1 cellular context compared by ENCODE assay signal in genomic region chr11:108871867-108872266, GRCh38.
TF ChIP-seq lines count a peak whose summit lies in the region.

No MANE protein-coding gene starts in this region.

TF ChIP-seq in GM23338, 12 proteins besides CTCF, POLR2A, EP300 and RAD21 (continued from another document):
- TF ChIP-seq ETS1 (IDR thresholded peaks at IDR 0.05), result no peak
- no peak for TF ChIP-seq CREB1 (CRISPR knock-in tag; IDR thresholded peaks at IDR 0.05; ENCODE audit: low read depth)
- no peak for TF ChIP-seq ZNF114 (CRISPR knock-in tag; IDR thresholded peaks at IDR 0.05)
- TF ChIP-seq ZNF331 (CRISPR knock-in tag; IDR thresholded peaks at IDR 0.05; ENCODE audit: low read depth), result no peak
- no peak for TF ChIP-seq EZH2 (IDR thresholded peaks at IDR 0.05; ENCODE audit: low read depth, unreplicated experiment)
- no peak for TF ChIP-seq EZH2phosphoT487 (IDR thresholded peaks at IDR 0.05; ENCODE audit: unreplicated experiment)
